1 cellular context compared by ENCODE assay signal in the genomic region with DNA sequence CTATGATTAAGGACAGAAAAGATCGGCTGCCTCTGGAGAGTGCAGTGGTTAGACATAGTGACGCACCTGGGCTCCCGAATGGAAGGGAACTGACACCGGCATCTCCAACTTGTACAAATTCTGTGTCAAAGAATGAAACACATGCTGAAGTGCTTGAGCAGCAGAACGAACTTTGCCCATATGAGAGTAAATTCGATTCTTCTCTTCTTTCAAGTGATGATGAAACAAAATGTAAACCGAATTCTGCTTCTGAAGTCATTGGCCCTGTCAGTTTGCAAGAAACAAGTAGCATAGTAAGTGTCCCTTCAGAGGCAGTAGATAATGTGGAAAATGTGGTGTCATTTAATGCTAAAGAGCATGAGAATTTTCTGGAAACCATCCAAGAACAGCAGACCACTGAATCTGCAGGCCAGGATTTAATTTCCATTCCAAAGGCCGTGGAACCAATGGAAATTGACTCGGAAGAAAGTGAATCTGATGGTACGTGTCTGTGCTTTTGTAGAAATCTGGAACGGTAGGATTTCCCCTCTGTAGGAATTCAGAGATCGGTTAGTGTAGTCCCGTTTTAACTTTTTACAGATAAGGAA.
TF ChIP-seq lines count a peak whose summit lies in the region.

No MANE protein-coding gene starts in this region.

TF ChIP-seq in IMR-90, 13 proteins besides CTCF, POLR2A, EP300 and RAD21:
- TF ChIP-seq, protein P1, sequence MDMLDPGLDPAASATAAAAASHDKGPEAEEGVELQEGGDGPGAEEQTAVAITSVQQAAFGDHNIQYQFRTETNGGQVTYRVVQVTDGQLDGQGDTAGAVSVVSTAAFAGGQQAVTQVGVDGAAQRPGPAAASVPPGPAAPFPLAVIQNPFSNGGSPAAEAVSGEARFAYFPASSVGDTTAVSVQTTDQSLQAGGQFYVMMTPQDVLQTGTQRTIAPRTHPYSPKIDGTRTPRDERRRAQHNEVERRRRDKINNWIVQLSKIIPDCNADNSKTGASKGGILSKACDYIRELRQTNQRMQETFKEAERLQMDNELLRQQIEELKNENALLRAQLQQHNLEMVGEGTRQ (IDR thresholded peaks at IDR 0.05; ENCODE audit: low read depth, low read length) = no peak
- no peak for TF ChIP-seq FOS (IDR thresholded peaks at IDR 0.05; ENCODE audit: low read depth, low read length)
